Comparison of ENCODE assay signal across 31 cellular contexts in the genomic region with DNA sequence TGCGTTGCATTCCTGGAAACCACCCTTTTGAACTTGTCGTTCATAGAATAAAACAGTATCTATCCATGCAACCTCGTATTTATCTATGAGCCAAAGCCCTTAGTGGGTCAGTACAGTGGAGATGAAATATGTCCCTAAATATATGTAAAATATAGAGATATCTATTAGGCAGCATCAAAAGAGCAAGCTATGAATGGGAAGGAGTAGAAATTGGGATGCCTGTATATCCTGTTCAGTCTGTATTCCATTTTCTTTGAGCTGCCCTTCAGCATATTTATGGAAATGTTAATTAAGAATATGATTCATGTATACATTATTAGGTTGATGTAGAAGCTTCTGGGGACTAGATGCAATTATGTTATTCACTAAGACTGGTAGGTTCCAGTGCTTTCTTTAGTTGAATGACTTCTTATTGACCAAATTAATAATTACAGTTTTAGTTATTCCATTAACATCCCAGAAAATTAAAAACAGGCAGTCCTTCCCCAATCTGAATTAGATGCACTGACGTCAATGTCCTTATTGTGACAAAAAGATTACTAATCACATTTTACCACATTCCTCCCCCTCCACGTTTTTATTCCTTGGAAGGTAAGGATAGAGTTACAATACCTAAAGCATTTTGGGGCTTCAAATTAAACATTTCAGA.
"Had no signal": no experiment of that assay in that cellular context is flagged by ENCODE, and none has a peak within 500 bp of the region (broad histone marks: within the 10 kb centered on the region; RNA-seq: fewer than 3 reads in every experiment).

No MANE protein-coding gene starts in this region.

- H3K36me3 ChIP-seq: adrenal gland, ascending aorta, brain microvascular endothelial cell, breast epithelium, cardiac muscle cell had no signal

- H3K4me3 ChIP-seq: adrenal gland, ascending aorta, body of pancreas, breast epithelium, cardiac muscle cell had no signal

- H3K27me3 ChIP-seq: adrenal gland, ascending aorta, body of pancreas, brain microvascular endothelial cell, breast epithelium, cardiac muscle cell had no signal

- H3K9me3 ChIP-seq: adrenal gland, ascending aorta, body of pancreas, breast epithelium had no signal

- DNase-seq: activated effector memory CD4-positive, alpha-beta T cell treated with anti-CD3 and anti-CD28 coated beads, Interleukin-2, amount 50 U/mL, for 16 hours; activated effector memory CD4-positive, alpha-beta T cell treated with Interleukin-2 at 50 U/mL for 16 hours; activated gamma-delta T cell; activated gamma-delta T cell treated with Interleukin-2 at 50 U/mL for 16 hours; activated naive CD4-positive, alpha-beta T cell; activated naive CD4-positive, alpha-beta T cell treated with anti-CD3 and anti-CD28 coated beads for 36 hours; activated naive CD4-positive, alpha-beta T cell treated with anti-CD3 and anti-CD28 coated beads, Interleukin-2, amount 10 ng/mL, durations not matched to agents 7 days and 5 days; activated naive CD4-positive, alpha-beta T cell treated with anti-CD3 and anti-CD28 coated beads, Interleukin-2, amount 50 U/mL, for 16 hours; activated naive CD4-positive, alpha-beta T cell treated with Interleukin-2 at 50 U/mL for 16 hours; activated naive CD8-positive, alpha-beta T cell treated with anti-CD3 and anti-CD28 coated beads for 36 hours; activated naive CD8-positive, alpha-beta T cell treated with anti-CD3 and anti-CD28 coated beads, Interleukin-2, amount 10 ng/mL, durations not matched to agents 7 days and 5 days; activated naive CD8-positive, alpha-beta T cell treated with anti-CD3 and anti-CD28 coated beads, Interleukin-2, amount 50 U/mL, for 24 hours; activated T-cell treated with anti-CD3 and anti-CD28 coated beads, Interleukin-2, amount 50 U/mL, for 24 hours; activated T-cell treated with anti-CD3 and anti-CD28 coated beads, Interleukin-2, amount 50 U/mL, for 4 hours; activated T-cell treated with anti-CD3 and anti-CD28 coated beads, Interleukin-2, amount 50 U/mL, for 48 hours; activated T-cell treated with anti-CD3 and anti-CD28 coated beads, Interleukin-2, amount 50 U/mL, for 72 hours; adrenal gland; amniotic stem cell; amygdala; anterior cingulate cortex; aorta; body of pancreas; brain microvascular endothelial cell; caudate nucleus; central memory CD4-positive, alpha-beta T cell; cerebellar nuclear complex had no signal

- H3K27ac ChIP-seq: adrenal gland, body of pancreas, brain microvascular endothelial cell, breast epithelium, cardiac muscle cell had no signal

- H3K4me1 ChIP-seq: adrenal gland, breast epithelium had no signal

- ATAC-seq: activated naive CD4-positive, alpha-beta T cell treated with anti-CD3 and anti-CD28 coated beads, Interleukin-2, amount 50 U/mL, for 72 hours; activated naive CD8-positive, alpha-beta T cell treated with anti-CD3 and anti-CD28 coated beads, Interleukin-2, amount 50 U/mL, for 24 hours; activated T-cell treated with anti-CD3 and anti-CD28 coated beads, Interleukin-2, amount 50 U/mL, for 4 hours; activated T-cell treated with anti-CD3 and anti-CD28 coated beads, Interleukin-2, amount 50 U/mL, for 72 hours; activated T-helper 17 cell treated with anti-CD3 and anti-CD28 coated beads, Interleukin-2, amount 50 U/mL, for 72 hours; body of pancreas had no signal
